Comparison of ENCODE assay signal across 16 cellular contexts in the genomic region with DNA sequence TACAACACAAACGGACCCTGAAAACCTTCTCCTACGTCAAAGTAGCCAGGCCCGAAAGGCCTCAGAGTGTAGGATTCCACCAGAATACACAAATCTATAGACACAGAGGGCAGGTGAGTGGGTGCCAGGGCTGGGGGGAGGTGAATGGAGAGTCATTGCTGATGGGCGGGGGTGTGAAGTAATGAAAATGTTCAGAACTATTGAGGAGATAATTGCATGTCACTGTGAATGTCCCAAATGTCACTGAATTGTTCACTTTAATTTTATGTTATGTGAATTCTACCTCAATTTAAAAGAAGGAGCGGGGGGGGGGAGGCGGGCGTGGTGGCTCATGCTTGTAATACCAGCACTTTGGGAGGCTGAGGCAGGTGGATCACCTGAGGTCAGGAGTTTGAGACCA.
"Had no signal": no experiment of that assay in that cellular context is flagged by ENCODE, and none has a peak within 500 bp of the region (broad histone marks: within the 10 kb centered on the region; RNA-seq: fewer than 3 reads in every experiment).

No MANE protein-coding gene starts in this region.

- H3K27me3 ChIP-seq: colonic mucosa, esophagus muscularis mucosa, foreskin keratinocyte, gastroesophageal sphincter, heart right ventricle, left lung had no signal

- H3K9me3 Mint-ChIP-seq: dendritic cell treated with granulocyte-macrophage colony-stimulating factor and Interleukin-4, amounts not matched to agents 40 ng/mL and 50 ng/mL, for 4 days; mesothelial cell of epicardium had no signal

- H3K9me3 ChIP-seq: colonic mucosa, esophagus muscularis mucosa, gastroesophageal sphincter, heart right ventricle, left lung, lower lobe of right lung, mucosa of descending colon had no signal

- H3K4me3 ChIP-seq: colonic mucosa, esophagus muscularis mucosa, gastroesophageal sphincter, heart right ventricle, left lung, lower lobe of right lung, mucosa of descending colon had no signal

- H3K4me3 Mint-ChIP-seq: dendritic cell treated with granulocyte-macrophage colony-stimulating factor and Interleukin-4, amounts not matched to agents 40 ng/mL and 50 ng/mL, for 4 days; mesothelial cell of epicardium had no signal

- H3K27me3 Mint-ChIP-seq: dendritic cell treated with granulocyte-macrophage colony-stimulating factor and Interleukin-4, amounts not matched to agents 40 ng/mL and 50 ng/mL, for 4 days had no signal

- H3K27ac ChIP-seq: colonic mucosa, esophagus muscularis mucosa, foreskin keratinocyte, gastroesophageal sphincter, heart right ventricle, left lung, lower lobe of right lung had no signal

- DNase-seq: colonic mucosa; cortex of kidney; effector CD8-positive, alpha-beta T cell; foreskin keratinocyte; heart right ventricle; hippocampal formation; left cardiac atrium; left ventricle myocardium superior; lower lobe of right lung; mesenchymal stem cell had no signal

- H3K27ac Mint-ChIP-seq: dendritic cell treated with granulocyte-macrophage colony-stimulating factor and Interleukin-4, amounts not matched to agents 40 ng/mL and 50 ng/mL, for 4 days; mesothelial cell of epicardium had no signal

- ATAC-seq: foreskin keratinocyte, gastroesophageal sphincter, heart right ventricle, left cardiac atrium, left lung, left ventricle myocardium superior, lower lobe of right lung, mucosa of descending colon had no signal

- H3K4me1 ChIP-seq: colonic mucosa, foreskin keratinocyte had no signal
